18 cellular contexts compared by ENCODE assay signal in genomic region chr3:40455328-40455727, GRCh38. TPM values are rescaled to one million over a fixed set of nuclear protein-coding genes. Genes with fewer than 3 reads are reported as not detected.
DNase-seq lines count a peak whose midpoint lies in the region; ATAC-seq and TF ChIP-seq lines count a peak whose summit lies in the region.
"Had no signal": no experiment of that assay in that cellular context is flagged by ENCODE, and none has a peak within 500 bp of the region (broad histone marks: within the 10 kb centered on the region; RNA-seq: fewer than 3 reads in every experiment).

No MANE protein-coding gene starts in this region.

- H3K9me3 ChIP-seq in neural progenitor cell (ENCODE audit: low read depth): no peaks in the 10 kb centered on the region
- H3K9me3 ChIP-seq: transverse colon had no signal

- H3K27me3 Mint-ChIP-seq in activated T-cell treated with anti-CD3 and anti-CD28 coated beads, Interleukin-2, amount 50 U/mL, for 24 hours: no peaks in the 10 kb centered on the region
- H3K27me3 Mint-ChIP-seq in IgD-negative memory B cell (no peaks in the 10 kb centered on the region), neural progenitor cell (ENCODE audit: insufficient read depth, low read depth) (no peaks in the 10 kb centered on the region)
- no peaks in the 10 kb centered on the region for H3K27me3 Mint-ChIP-seq in central memory CD8-positive, alpha-beta T cell

- peaks cover 22% of the 10 kb centered on the region for H3F3A ChIP-seq in neural progenitor cell (ENCODE audit: low read depth)

- no peak for TF ChIP-seq CTCF in neural progenitor cell (IDR thresholded peaks at IDR 0.05)

- no peak overlapping the region for H3K4me3 ChIP-seq in neural progenitor cell
- H3K4me3 ChIP-seq: transverse colon had no signal

- H3K36me3 Mint-ChIP-seq in activated T-cell treated with anti-CD3 and anti-CD28 coated beads, Interleukin-2, amount 50 U/mL, for 24 hours (ENCODE audit: low read depth): peaks cover 50% of the 10 kb centered on the region
- H3K36me3 Mint-ChIP-seq in IgD-negative memory B cell (no peaks in the 10 kb centered on the region), neural progenitor cell (peaks cover 11% of the 10 kb centered on the region)
- peaks cover 50% of the 10 kb centered on the region for H3K36me3 Mint-ChIP-seq in central memory CD8-positive, alpha-beta T cell (ENCODE audit: insufficient read depth)

- H3K36me3 ChIP-seq in neural progenitor cell: peaks cover 14% of the 10 kb centered on the region

- no peak overlapping the region for H3K27ac ChIP-seq in neural progenitor cell
- H3K27ac ChIP-seq: C4-2B, transverse colon had no signal

- H3K4me3 Mint-ChIP-seq in activated T-cell treated with anti-CD3 and anti-CD28 coated beads, Interleukin-2, amount 50 U/mL, for 24 hours: peak overlapping the region; percentile 84
- H3K4me3 Mint-ChIP-seq in IgD-negative memory B cell: peak overlapping the region in 3 of 4 donors; percentile 84 to 96 (median 91)
- peak overlapping the region; percentile 83 for H3K4me3 Mint-ChIP-seq in central memory CD8-positive, alpha-beta T cell
- peak overlapping the region; percentile 96 for H3K4me3 Mint-ChIP-seq in neural progenitor cell

- peak overlapping the region; percentile 93 for H3K27ac Mint-ChIP-seq in activated T-cell treated with anti-CD3 and anti-CD28 coated beads, Interleukin-2, amount 50 U/mL, for 24 hours
- H3K27ac Mint-ChIP-seq in IgD-negative memory B cell (peak overlapping the region in 1 of 3 donors; percentile 78), neural progenitor cell (no peak overlapping the region)
- peak overlapping the region; percentile 92 for H3K27ac Mint-ChIP-seq in central memory CD8-positive, alpha-beta T cell (ENCODE audit: low read depth)

- no peak overlapping the region for H3K9ac ChIP-seq in neural progenitor cell

- no peak overlapping the region for H2AFZ ChIP-seq in neural progenitor cell (replicated peaks)

- no peaks in the 10 kb centered on the region for H3K9me3 Mint-ChIP-seq in activated T-cell treated with anti-CD3 and anti-CD28 coated beads, Interleukin-2, amount 50 U/mL, for 24 hours
- H3K9me3 Mint-ChIP-seq in IgD-negative memory B cell (no peaks in the 10 kb centered on the region), neural progenitor cell (no peaks in the 10 kb centered on the region)
- H3K9me3 Mint-ChIP-seq in central memory CD8-positive, alpha-beta T cell: no peaks in the 10 kb centered on the region

- no peak for DNase-seq in activated T-cell treated with anti-CD3 and anti-CD28 coated beads, Interleukin-2, amount 50 U/mL, for 24 hours
- DNase-seq in activated T-cell treated with anti-CD3 and anti-CD28 coated beads, Interleukin-2, amount 50 U/mL, for 1 hour: no peak
- DNase-seq in central memory CD8-positive, alpha-beta T cell (ENCODE audit: low spot score in 2 of 2): no peak
- DNase-seq in neural progenitor cell (ENCODE audit: low spot score): no peak
- DNase-seq in stimulated activated CD4-positive, alpha-beta T cell treated with anti-CD3 and anti-CD28 coated beads, Interleukin-12 subunit alpha, Interleukin-12 subunit beta, amount 100 ng/mL, for 4 hours: no peak
- DNase-seq in stimulated activated CD4-positive, alpha-beta T cell treated with anti-CD3 and anti-CD28 coated beads, Interleukin-2, amount 100 ng/mL, for 48 hours: no peak
- DNase-seq: activated CD4-positive, alpha-beta T cell treated with anti-CD3 and anti-CD28 coated beads for 1 hour; hypothalamus; kidney; NCI-H1417 treated with DMSO at 0.1 percent for 48 hours; NCI-H2171; NCI-H69; stimulated activated naive CD4-positive, alpha-beta T cell; T1000; transverse colon had no signal

- peaks cover 39% of the 10 kb centered on the region for H3K79me2 ChIP-seq in neural progenitor cell (ENCODE audit: low read depth)

- peaks cover 13% of the 10 kb centered on the region for H3K4me1 ChIP-seq in neural progenitor cell

- H3K4me1 Mint-ChIP-seq in activated T-cell treated with anti-CD3 and anti-CD28 coated beads, Interleukin-2, amount 50 U/mL, for 24 hours (ENCODE audit: low read depth): peaks cover 56% of the 10 kb centered on the region
- peaks cover 23 to 30% (median 28%) of the 10 kb centered on the region in 3 donors for H3K4me1 Mint-ChIP-seq in IgD-negative memory B cell
- peaks cover 47% of the 10 kb centered on the region for H3K4me1 Mint-ChIP-seq in central memory CD8-positive, alpha-beta T cell
- H3K4me1 Mint-ChIP-seq in neural progenitor cell: peaks cover 40% of the 10 kb centered on the region

- no peaks in the 10 kb centered on the region for H3K27me3 ChIP-seq in neural progenitor cell
- H3K27me3 ChIP-seq: transverse colon had no signal

- H3K4me2 ChIP-seq in neural progenitor cell: no peak overlapping the region

- ATAC-seq in central memory CD8-positive, alpha-beta T cell (replicated peaks; ENCODE audit: extremely low read depth, poor library complexity, severe bottlenecking): no peak
- ATAC-seq in GM18858 (IDR thresholded peaks at IDR 0.05; ENCODE audit: unreplicated experiment): no peak

- H4K20me1 ChIP-seq in neural progenitor cell (ENCODE audit: low read depth): peaks cover 26% of the 10 kb centered on the region

RNA-seq across cellular contexts. Expression of gene RPL14, which starts 1.8 kb away (rescaled TPM):
- polyA plus RNA-seq in IgD-negative memory B cell: 1,483 TPM
- 467 and 948 TPM in 2 replicates for total RNA-seq in neural progenitor cell (ENCODE audit: low replicate concordance)

RNA-seq across cellular contexts. Expression of gene ZNF619, which starts 21.6 kb away (rescaled TPM):
- polyA plus RNA-seq in IgD-negative memory B cell: 3.7 TPM
- 7.6 and 11.4 TPM in 2 replicates for total RNA-seq in neural progenitor cell (ENCODE audit: low replicate concordance)

RNA-seq across cellular contexts. Expression of gene ZNF620, which starts 50.5 kb away (rescaled TPM):
- 3.1 TPM for polyA plus RNA-seq in IgD-negative memory B cell
- total RNA-seq in neural progenitor cell (ENCODE audit: low replicate concordance): 23.6 and 26.9 TPM in 2 replicates
